Comparison of ENCODE assay signal across 1 cellular context in genomic region chr17:82092094-82092586, GRCh38.
TF ChIP-seq lines count a peak whose summit lies in the region.

No MANE protein-coding gene starts in this region.

TF ChIP-seq in HepG2, 621 proteins besides CTCF, POLR2A, EP300 and RAD21:
- TF ChIP-seq HNRNPL (IDR thresholded peaks at IDR 0.05; ENCODE audit: low read depth, low read length) (peak; percentile 55; the same call in 1 of the 2 replicates), AGO2 (optimal IDR thresholded peaks at IDR 0.05; ENCODE audit: low read depth, low read length) (peak; percentile 80), POLR2G (IDR thresholded peaks at IDR 0.05; ENCODE audit: low read depth, low read length) (peak; percentile 24; the same call in 1 of the 2 replicates), HDAC2 (CRISPR knock-in tag; IDR thresholded peaks at IDR 0.05) (no peak), RBFOX2 (IDR thresholded peaks at IDR 0.05; ENCODE audit: low read depth, low read length) (peak; percentile 52)
TF ChIP-seq in HepG2: peak in this region for 4.
